Comparison of ENCODE assay signal across 8 cellular contexts in the genomic region with DNA sequence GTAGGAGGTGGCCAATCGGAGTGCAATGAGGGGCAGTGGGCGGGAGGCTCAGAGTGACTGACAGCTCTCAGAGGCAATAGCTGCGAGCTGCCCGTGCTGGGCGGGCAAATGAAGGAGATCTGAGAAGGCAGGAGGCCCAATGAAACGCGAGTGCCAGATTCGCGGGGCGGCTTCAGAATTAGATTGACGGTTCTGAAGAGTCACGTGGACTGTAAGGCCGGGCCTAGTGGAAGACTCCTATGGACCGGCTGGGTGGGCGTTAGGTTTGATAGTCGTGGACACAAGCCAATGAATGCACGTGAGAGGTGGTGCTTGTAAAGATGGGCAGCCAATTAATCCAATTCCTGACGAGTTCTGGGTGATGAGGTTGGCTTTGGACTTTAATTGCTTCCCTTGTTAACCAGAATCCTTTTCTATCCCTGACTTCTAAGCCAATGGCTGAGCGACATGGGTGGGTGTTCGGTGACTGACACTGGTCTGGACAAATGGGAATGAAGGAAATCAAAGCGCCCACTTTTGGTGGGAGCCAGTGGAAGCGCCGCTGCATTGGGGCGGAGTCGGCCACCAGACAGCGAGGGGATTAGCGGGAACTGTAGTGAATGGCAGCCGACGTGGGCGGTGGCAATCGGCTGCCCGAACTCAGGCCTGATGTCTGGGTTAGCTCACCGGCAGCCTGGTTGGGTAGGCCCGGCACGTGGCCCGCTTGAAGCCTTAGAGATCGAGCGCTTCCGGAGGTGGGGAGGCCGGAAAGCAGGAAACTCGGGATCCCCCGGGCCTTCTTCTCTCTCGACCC. TPM values are rescaled to one million over a fixed set of nuclear protein-coding genes. Genes with fewer than 3 reads are reported as not detected.
DNase-seq lines count a peak whose midpoint lies in the region; TF ChIP-seq lines count a peak whose summit lies in the region.

No MANE protein-coding gene starts in this region.

- H3K4me3 ChIP-seq in HFF-Myc (replicated peaks; ENCODE audit: low read depth, low read length) (no peak overlapping the region), SJCRH30 (peak overlapping the region; percentile 13; the same call in 1 of the 2 replicates), neutrophil (ENCODE audit: low read depth in 1 of 2, low read length in 1 of 2) (peak overlapping the region; percentile 68 to 69), subcutaneous abdominal adipose tissue (ENCODE audit: low read depth in 1 of 5, low read length in 5 of 5) (peak overlapping the region; percentile 29 to 51 (median 44))

- H3K27ac ChIP-seq in SJCRH30 = peak overlapping the region; percentile 33
- peak overlapping the region; percentile 82 for H3K27ac ChIP-seq in neutrophil
- peak overlapping the region; percentile 74 for H3K27ac ChIP-seq in subcutaneous abdominal adipose tissue (ENCODE audit: low read depth, low read length)

- no peaks in the 10 kb centered on the region for H3K27me3 ChIP-seq in SJCRH30
- no peaks in the 10 kb centered on the region for H3K27me3 ChIP-seq in neutrophil
- no peaks in the 10 kb centered on the region for H3K27me3 ChIP-seq in subcutaneous abdominal adipose tissue (ENCODE audit: control insufficient read depth in 5 of 5, insufficient read depth in 4 of 5, low read length in 5 of 5)

- H3K4me1 ChIP-seq in SJCRH30 (no peaks in the 10 kb centered on the region; the same call in 1 of the 2 replicates), neutrophil (ENCODE audit: control insufficient read depth in 1 of 2, insufficient read depth in 1 of 2, low read depth in 1 of 2, low read length in 1 of 2) (peaks cover 24% of the 10 kb centered on the region in 2 experiments), subcutaneous abdominal adipose tissue (ENCODE audit: control insufficient read depth in 5 of 5, insufficient read depth in 5 of 5, low read length in 5 of 5) (peaks cover 2 to 40% (median 29%) of the 10 kb centered on the region in 5 donors)

- H3K36me3 ChIP-seq in SJCRH30 (peaks cover 25% of the 10 kb centered on the region), neutrophil (peaks cover 12% of the 10 kb centered on the region), subcutaneous abdominal adipose tissue (ENCODE audit: control insufficient read depth in 5 of 5, insufficient read depth in 5 of 5, low read length in 5 of 5) (peaks cover 0 to 21% (median 20%) of the 10 kb centered on the region in 5 donors)

- no peak for TF ChIP-seq CTCF in HFF-Myc (IDR thresholded peaks at IDR 0.05; ENCODE audit: low read depth, low read length, missing control alignments)
- no peak for TF ChIP-seq CTCF in neutrophil (IDR thresholded peaks at IDR 0.05)

- no peak overlapping the region for H3K9ac ChIP-seq in subcutaneous abdominal adipose tissue (ENCODE audit: low read length in 5 of 5)

- no peaks in the 10 kb centered on the region for H3K9me3 ChIP-seq in SJCRH30 (replicated peaks)
- no peaks in the 10 kb centered on the region for H3K9me3 ChIP-seq in neutrophil
- H3K9me3 ChIP-seq in subcutaneous abdominal adipose tissue (ENCODE audit: control insufficient read depth in 5 of 5, low read length in 5 of 5) = peaks cover 0 to 3% (median 0%) of the 10 kb centered on the region in 5 donors

- DNase-seq in GM04504 (ENCODE audit: low read depth) (peak; percentile 100), HFF-Myc (ENCODE audit: extremely low read depth, low read depth) (peak; percentile 100), MV-4-11 (lab: John Stamatoyannopoulos, UW) (peak; percentile 100), SJCRH30 (peak; percentile 99 to 100), foreskin melanocyte (peak; percentile 100)
- DNase-seq in activated naive CD4-positive, alpha-beta T cell treated with Interleukin-2 at 50 U/mL for 16 hours = peak; percentile 99

RNA-seq across cellular contexts. Expression of a gene that starts 0.5 kb away (rescaled TPM):
- total RNA-seq in SJCRH30 (2014; rRNA removed; shearing (Covaris generic)) = 197 and 209 TPM in 2 replicates

RNA-seq across cellular contexts. Expression of a gene that starts 8.4 kb away (rescaled TPM):
- total RNA-seq in SJCRH30 (2014; rRNA removed; shearing (Covaris generic)) = 0.14 TPM in 1 of 2 replicates, not detected in the other

RNA-seq across cellular contexts. Expression of a gene that starts 32.2 kb away (rescaled TPM):
- 41.7 and 49.0 TPM in 2 replicates for total RNA-seq in SJCRH30 (2014; rRNA removed; shearing (Covaris generic))

RNA-seq across cellular contexts. Expression of a gene that starts 34.5 kb away (rescaled TPM):
- total RNA-seq in SJCRH30 (2014; rRNA removed; shearing (Covaris generic)) = 9.6 and 12.4 TPM in 2 replicates

RNA-seq across cellular contexts. Expression of a gene that starts 38.9 kb away (rescaled TPM):
- total RNA-seq in SJCRH30 (2014; rRNA removed; shearing (Covaris generic)) = not detected in 2 replicates
